In genomic region chr3:11272913-11273574, GRCh38 we compare ENCODE assay signal across 8 cellular contexts. TPM values are rescaled to one million over a fixed set of nuclear protein-coding genes. Genes with fewer than 3 reads are reported as not detected.
DNase-seq lines count a peak whose midpoint lies in the region; FAIRE-seq and TF ChIP-seq lines count a peak whose summit lies in the region.

No MANE protein-coding gene starts in this region.

- H3K4me3 ChIP-seq in GM08714 (ENCODE audit: low read length) (peak overlapping the region; percentile 97), parathyroid adenoma (ENCODE audit: low read depth, low read length) (peak overlapping the region; percentile 96)

- peak overlapping the region; percentile 98 for H2AFZ ChIP-seq in parathyroid adenoma

- H3K4me2 ChIP-seq in parathyroid adenoma (ENCODE audit: low read length), result peak overlapping the region; percentile 91

- no peak for TF ChIP-seq POLR2A in GM12892 (IDR thresholded peaks at IDR 0.05; ENCODE audit: low read depth, low read length)

- no peaks in the 10 kb centered on the region for H3K9me3 ChIP-seq in parathyroid adenoma (ENCODE audit: control insufficient read depth, low read length)

- no peak for TF ChIP-seq CTCF in parathyroid adenoma (IDR thresholded peaks at IDR 0.05)

- peaks cover 4% of the 10 kb centered on the region for H3K4me1 ChIP-seq in parathyroid adenoma

- H3K9ac ChIP-seq in parathyroid adenoma, result peak overlapping the region; percentile 32

- H3K27ac ChIP-seq in epithelial cell of prostate (peak overlapping the region; percentile 56), parathyroid adenoma (peak overlapping the region; percentile 70)

- H3K79me2 ChIP-seq in parathyroid adenoma, result peaks cover 13% of the 10 kb centered on the region

- peak; percentile 41 for DNase-seq in OCI-M1 (lab: John Stamatoyannopoulos, UW)
- no peak for DNase-seq in epithelial cell of prostate (ENCODE audit: low read depth, low spot score)
- no peak for DNase-seq in LoVo (ENCODE audit: low spot score)
- no peak for DNase-seq in GM12892 (ENCODE audit: insufficient read length)
- DNase-seq in COLO668 (lab: John Stamatoyannopoulos, UW; ENCODE audit: unreplicated experiment), result no peak
- no peak for DNase-seq in DMS53 (lab: John Stamatoyannopoulos, UW)

- no peak for FAIRE-seq in GM12892 (lab: Jason Lieb, UNC)

- no peaks in the 10 kb centered on the region for H3K27me3 ChIP-seq in parathyroid adenoma (ENCODE audit: control insufficient read depth, insufficient read depth, low read length)

- H3K36me3 ChIP-seq in parathyroid adenoma (ENCODE audit: control insufficient read depth, insufficient read depth, low read length), result no peaks in the 10 kb centered on the region

RNA-seq across cellular contexts. Expression of gene ATG7, which starts 0.8 kb away (rescaled TPM):
- 27.3 TPM for polyA plus RNA-seq in GM12892 (2012; ENCODE audit: missing spikeins)
